In the genomic region with DNA sequence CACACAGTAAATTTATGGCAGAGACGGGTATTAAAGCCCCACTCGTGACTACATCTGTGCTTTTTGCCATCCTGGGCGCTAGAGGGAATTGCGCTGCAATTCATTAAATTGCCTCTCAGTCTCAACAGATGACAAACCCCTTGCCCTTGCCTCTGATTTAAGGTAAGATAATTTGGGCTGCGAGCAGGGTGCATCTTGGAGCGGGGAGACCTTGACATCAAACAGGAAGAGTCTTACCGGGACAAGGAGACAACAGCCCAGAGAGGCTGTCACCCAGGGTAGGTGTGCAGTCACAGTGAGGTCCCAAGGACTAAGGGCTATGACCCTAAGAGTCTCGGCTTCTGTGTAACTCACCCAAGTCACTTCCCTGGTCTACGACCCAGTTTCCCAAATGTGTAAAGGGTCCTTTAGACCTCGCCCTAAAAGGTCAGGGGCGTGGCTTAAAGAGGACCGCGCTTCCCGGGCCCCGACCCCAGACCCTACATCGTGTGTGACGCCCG, we compare ENCODE assay signal across 8 cellular contexts. TPM values are rescaled to one million over a fixed set of nuclear protein-coding genes. Genes with fewer than 3 reads are reported as not detected.
DNase-seq lines count a peak whose midpoint lies in the region; ATAC-seq and TF ChIP-seq lines count a peak whose summit lies in the region.

No MANE protein-coding gene starts in this region.

- H3K9ac ChIP-seq in SK-N-MC (ENCODE audit: insufficient read length), result peak overlapping the region; percentile 58

- DNase-seq in activated CD4-positive, alpha-beta T cell treated with anti-CD3 and anti-CD28 coated beads for 36 hours, result no peak
- no peak for DNase-seq in activated CD4-positive, alpha-beta T cell treated with anti-CD3 and anti-CD28 coated beads, Interleukin-2, amount 50 U/mL, for 1 hour
- DNase-seq in SK-N-MC (ENCODE audit: low read depth, low spot score), result no peak
- DNase-seq in epithelial cell of prostate (ENCODE audit: low read depth, low spot score), result no peak
- no peak for DNase-seq in neural crest cell (ENCODE audit: low read depth, low spot score)
- DNase-seq in GM10266 (ENCODE audit: extremely low spot score), result no peak
- no peak for DNase-seq in NCI-H774 (lab: John Stamatoyannopoulos, UW)

- POLR2A ChIA-PET in activated CD4-positive, alpha-beta T cell treated with anti-CD3 and anti-CD28 coated beads for 36 hours (lab: Charles Lee), result interaction anchor here (0.6 to 1.2 kb wide), 5 partner anchors 11 to 41 kb away, joined by 3 to 7 read pairs (median 3); no protein-coding TSS in a partner anchor

- H3K36me3 Mint-ChIP-seq in activated CD4-positive, alpha-beta T cell treated with anti-CD3 and anti-CD28 coated beads for 36 hours (ENCODE audit: low read depth), result peaks cover 7% of the 10 kb centered on the region
- H3K36me3 Mint-ChIP-seq in neural crest cell (ENCODE audit: low read depth), result no peaks in the 10 kb centered on the region

- CTCF ChIA-PET in activated CD4-positive, alpha-beta T cell treated with anti-CD3 and anti-CD28 coated beads for 36 hours (lab: Charles Lee), result interaction anchor here (0.7 to 1.4 kb wide), 5 partner anchors 10 to 253 kb away, joined by 3 to 6 read pairs (median 3); a partner anchor contains a TSS

- no peaks in the 10 kb centered on the region for H3K9me3 ChIP-seq in SK-N-MC (ENCODE audit: low read depth, low read length)

- intact Hi-C loops in activated CD4-positive, alpha-beta T cell treated with anti-CD3 and anti-CD28 coated beads for 36 hours (cut with DNase I, micrococcal nuclease), result loop anchor here (1.0 to 10.0 kb wide), 7 partner anchors 14 to 1206 kb away; a partner anchor contains a TSS

- peak; percentile 30 for ATAC-seq in activated CD4-positive, alpha-beta T cell treated with anti-CD3 and anti-CD28 coated beads for 36 hours
- ATAC-seq in HG02943 (IDR thresholded peaks at IDR 0.05; ENCODE audit: low read depth, unreplicated experiment), result peak; percentile 15

- peak overlapping the region; percentile 88 for H3K4me3 ChIP-seq in SK-N-MC

- H3K36me3 ChIP-seq in SK-N-MC (ENCODE audit: insufficient read depth, low read length), result peaks cover 28% of the 10 kb centered on the region

- no peaks in the 10 kb centered on the region for H3K9me3 Mint-ChIP-seq in activated CD4-positive, alpha-beta T cell treated with anti-CD3 and anti-CD28 coated beads for 36 hours (ENCODE audit: low read depth)
- no peaks in the 10 kb centered on the region for H3K9me3 Mint-ChIP-seq in neural crest cell

- H3K27ac Mint-ChIP-seq in activated CD4-positive, alpha-beta T cell treated with anti-CD3 and anti-CD28 coated beads for 36 hours, result peak overlapping the region; percentile 78
- H3K27ac Mint-ChIP-seq in neural crest cell (ENCODE audit: unreplicated experiment), result peak overlapping the region; percentile 92

- no peaks in the 10 kb centered on the region for H3K27me3 Mint-ChIP-seq in activated CD4-positive, alpha-beta T cell treated with anti-CD3 and anti-CD28 coated beads for 36 hours
- no peaks in the 10 kb centered on the region for H3K27me3 Mint-ChIP-seq in neural crest cell (ENCODE audit: low read depth)

- peak overlapping the region; percentile 83 for H3K4me3 Mint-ChIP-seq in activated CD4-positive, alpha-beta T cell treated with anti-CD3 and anti-CD28 coated beads for 36 hours
- peak overlapping the region; percentile 90 for H3K4me3 Mint-ChIP-seq in neural crest cell

- peaks cover 32% of the 10 kb centered on the region for H3K4me1 Mint-ChIP-seq in activated CD4-positive, alpha-beta T cell treated with anti-CD3 and anti-CD28 coated beads for 36 hours
- peaks cover 13% of the 10 kb centered on the region for H3K4me1 Mint-ChIP-seq in neural crest cell

- H3K27ac ChIP-seq in SK-N-MC, result peak overlapping the region; percentile 72
- peak overlapping the region; percentile 78 for H3K27ac ChIP-seq in epithelial cell of prostate

- TF ChIP-seq CTCF in neural crest cell (conservative IDR thresholded peaks at IDR 0.05) (no peak), GM10266 (IDR thresholded peaks at IDR 0.05; ENCODE audit: control insufficient read depth, insufficient read depth, low read depth, missing control alignments) (no peak)

RNA-seq across cellular contexts. Expression of a gene that starts 0.4 kb away (rescaled TPM):
- 10 to 100 TPM; 23.7 to 29.5 TPM for total RNA-seq in activated CD4-positive, alpha-beta T cell treated with anti-CD3 and anti-CD28 coated beads for 36 hours
- 24.6 and 24.7 TPM in 2 replicates for total RNA-seq in neural crest cell

RNA-seq across cellular contexts. Expression of a gene that starts 42.0 kb away (rescaled TPM):
- total RNA-seq in activated CD4-positive, alpha-beta T cell treated with anti-CD3 and anti-CD28 coated beads for 36 hours, result 10 to 100 TPM; 36.8 to 37.6 TPM
- total RNA-seq in neural crest cell, result 44.6 and 44.7 TPM in 2 replicates
